In genomic region chr14:81519200-81519998, GRCh38 we compare ENCODE assay signal across 8 cellular contexts. TPM values are rescaled to one million over a fixed set of nuclear protein-coding genes. Genes with fewer than 3 reads are reported as not detected.
DNase-seq lines count a peak whose midpoint lies in the region; ATAC-seq, FAIRE-seq and TF ChIP-seq lines count a peak whose summit lies in the region.

No MANE protein-coding gene starts in this region.

- FAIRE-seq in endothelial cell of umbilical vein (lab: Jason Lieb, UNC), result no peak

- dilution Hi-C loops in endothelial cell of umbilical vein (cut with MboI; ENCODE audit: extremely low pct_ligation_motif_present, low sequenced_read_pairs), result no loop called here

- H3K9me1 ChIP-seq in endothelial cell of umbilical vein (replicated peaks; ENCODE audit: control insufficient read depth, extremely low read depth, insufficient read depth, low read length), result no peaks in the 10 kb centered on the region

- H3K9ac ChIP-seq in endothelial cell of umbilical vein (replicated peaks; ENCODE audit: extremely low read depth, insufficient read depth, low read length), result no peak overlapping the region

- H3K36me3 ChIP-seq in endothelial cell of umbilical vein (ENCODE audit: control insufficient read depth in 2 of 2, extremely low read depth in 1 of 2, insufficient read depth in 2 of 2, low read length in 2 of 2) (peaks cover 4 to 5% of the 10 kb centered on the region in 2 experiments), psoas muscle (ENCODE audit: insufficient read depth in 1 of 2, low read depth in 1 of 2) (peaks cover 0 to 49% of the 10 kb centered on the region in 2 donors), A673 (ENCODE audit: insufficient read depth, low read length, poor library complexity, severe bottlenecking) (peaks cover 22% of the 10 kb centered on the region), osteoblast (ENCODE audit: insufficient read depth, low read length) (peaks cover 20% of the 10 kb centered on the region)

- H4K20me1 ChIP-seq in endothelial cell of umbilical vein (replicated peaks; ENCODE audit: control insufficient read depth, extremely low read depth, insufficient read depth, low read length), result no peaks in the 10 kb centered on the region
- peaks cover 2% of the 10 kb centered on the region for H4K20me1 ChIP-seq in osteoblast (ENCODE audit: insufficient read depth, low read length)

- TF ChIP-seq POLR2A in endothelial cell of umbilical vein (IDR thresholded peaks at IDR 0.05; ENCODE audit: low read depth, low read length), result no peak

- WGBS in psoas muscle, 3 donors, result 68 to 77% (median 76%) methylated on average over 3 of the region's 3 CpGs

- DNase-seq in GF-D8 (lab: John Stamatoyannopoulos, UW) (peak; percentile 78), NOMO-1 treated with dmso at 0.1 percent for 144 hours (lab: John Stamatoyannopoulos, UW; ENCODE audit: unreplicated experiment) (peak; percentile 85), endothelial cell of umbilical vein (ENCODE audit: low read depth, low spot score) (peak; percentile 58), psoas muscle (no peak), NCI-H446 treated with DMSO at 0.1 percent for 48 hours (lab: John Stamatoyannopoulos, UW) (no peak), A673 (ENCODE audit: low spot score) (no peak), osteoblast (ENCODE audit: insufficient read length, low spot score, missing footprints) (no peak)

- POLR2A ChIA-PET in endothelial cell of umbilical vein (lab: Charles Lee), result no interaction called here
- POLR2A ChIA-PET in A673 (lab: Charles Lee; ENCODE audit: low non-redundant PET), result no interaction called here

- TF ChIP-seq CTCF in endothelial cell of umbilical vein (IDR thresholded peaks at IDR 0.05; ENCODE audit: extremely low read depth in 1 of 2, insufficient read depth in 1 of 2, low read depth in 1 of 2, low read length in 2 of 2) (no peak), psoas muscle (IDR thresholded peaks at IDR 0.05) (no peak), A673 (conservative IDR thresholded peaks at IDR 0.05; ENCODE audit: low read depth, low read length) (no peak), osteoblast (IDR thresholded peaks at IDR 0.05; ENCODE audit: extremely low read depth, low read depth, low read length) (no peak)

- no peak overlapping the region for H3K4me3 ChIP-seq in endothelial cell of umbilical vein (replicated peaks in 1 of 3; ENCODE audit: insufficient read depth in 1 of 3, low read depth in 1 of 3, low read length in 3 of 3)
- H3K4me3 ChIP-seq in psoas muscle, result no peak overlapping the region
- no peak overlapping the region for H3K4me3 ChIP-seq in A673 (ENCODE audit: low read depth, low read length, poor library complexity, severe bottlenecking)
- no peak overlapping the region for H3K4me3 ChIP-seq in osteoblast (ENCODE audit: insufficient read depth, low read length)

- CTCF ChIA-PET in endothelial cell of umbilical vein (lab: Charles Lee) (interaction anchor here (1.0 kb wide), 1 partner anchor 9 kb away, joined by 3 read pairs; no protein-coding TSS in a partner anchor), A673 (lab: Charles Lee) (no interaction called here)

- H3K4me1 ChIP-seq in endothelial cell of umbilical vein (ENCODE audit: control insufficient read depth, extremely low read depth, insufficient read depth, low read length) (peaks cover 12% of the 10 kb centered on the region), psoas muscle (peaks cover 36% of the 10 kb centered on the region), A673 (ENCODE audit: insufficient read depth, low read length, poor library complexity, severe bottlenecking) (no peaks in the 10 kb centered on the region), osteoblast (ENCODE audit: insufficient read depth, low read length) (peaks cover 13% of the 10 kb centered on the region)

- H3K4me2 ChIP-seq in endothelial cell of umbilical vein (ENCODE audit: insufficient read depth, low read length) (peak overlapping the region; percentile 21), osteoblast (ENCODE audit: insufficient read depth, low read length) (no peak overlapping the region)

- H3K27me3 ChIP-seq in endothelial cell of umbilical vein (ENCODE audit: control insufficient read depth in 2 of 2, insufficient read depth in 2 of 2, low read length in 2 of 2), result no peaks in the 10 kb centered on the region
- peaks cover 0 to 2% (median 0%) of the 10 kb centered on the region in 3 donors for H3K27me3 ChIP-seq in psoas muscle (ENCODE audit: insufficient read depth in 3 of 3, low read length in 2 of 3)
- no peaks in the 10 kb centered on the region for H3K27me3 ChIP-seq in A673 (replicated peaks; ENCODE audit: insufficient read depth, low read depth, low read length, poor library complexity)
- H3K27me3 ChIP-seq in osteoblast (ENCODE audit: insufficient read depth, low read length), result no peaks in the 10 kb centered on the region

- H3K9me3 ChIP-seq in endothelial cell of umbilical vein (replicated peaks; ENCODE audit: control insufficient read depth, insufficient read depth, low read length), result no peaks in the 10 kb centered on the region
- H3K9me3 ChIP-seq in psoas muscle, result no peaks in the 10 kb centered on the region
- no peaks in the 10 kb centered on the region for H3K9me3 ChIP-seq in A673 (ENCODE audit: low read depth, low read length, poor library complexity, severe bottlenecking)
- H3K9me3 ChIP-seq in osteoblast (ENCODE audit: low read depth, low read length), result no peaks in the 10 kb centered on the region

- BruUV-seq in endothelial cell of umbilical vein (replicated peaks; lab: Mats Ljungman, UMichigan) (no TSS peak), A673 (replicated peaks; lab: Mats Ljungman, UMichigan) (no TSS peak)

- no peaks in the 10 kb centered on the region for H3K79me2 ChIP-seq in endothelial cell of umbilical vein (ENCODE audit: control insufficient read depth, insufficient read depth, low read length)
- H3K79me2 ChIP-seq in osteoblast (ENCODE audit: insufficient read depth, low read length), result peaks cover 15% of the 10 kb centered on the region

- no peak overlapping the region for H2AFZ ChIP-seq in endothelial cell of umbilical vein (ENCODE audit: low read depth, low read length)
- no peak overlapping the region for H2AFZ ChIP-seq in osteoblast (ENCODE audit: low read length)

- H3K27ac ChIP-seq in endothelial cell of umbilical vein (ENCODE audit: insufficient read depth, low read depth, low read length), result peak overlapping the region; percentile 61
- H3K27ac ChIP-seq in psoas muscle, result peak overlapping the region; percentile 32
- no peak overlapping the region for H3K27ac ChIP-seq in A673 (ENCODE audit: low read depth, low read length, poor library complexity, severe bottlenecking)
- no peak overlapping the region for H3K27ac ChIP-seq in osteoblast (ENCODE audit: low read depth, low read length)

- peak; percentile 70 for ATAC-seq in GM21786 (IDR thresholded peaks at IDR 0.05; ENCODE audit: unreplicated experiment)
- ATAC-seq in psoas muscle, result no peak

- intact Hi-C loops in endothelial cell of umbilical vein (cut with micrococcal nuclease), result no loop called here
- intact Hi-C loops in psoas muscle (cut with DNase I), result no loop called here
- intact Hi-C loops in A673 (cut with micrococcal nuclease; ENCODE audit: unreplicated experiment), result no loop called here

TF ChIP-seq in endothelial cell of umbilical vein, 7 proteins besides CTCF, POLR2A, EP300 and RAD21:
- TF ChIP-seq MAX (IDR thresholded peaks at IDR 0.05; ENCODE audit: insufficient read depth, insufficient read length) (no peak), GATA2 (IDR thresholded peaks at IDR 0.05; ENCODE audit: insufficient read depth, insufficient read length, low read depth, low read length) (no peak), JUN (IDR thresholded peaks at IDR 0.05; ENCODE audit: borderline replicate concordance, insufficient read depth, insufficient read length, low read depth) (no peak), EZH2 (IDR thresholded peaks at IDR 0.05; ENCODE audit: borderline replicate concordance, low read depth, low read length, severe bottlenecking) (no peak), MYC (IDR thresholded peaks at IDR 0.05; ENCODE audit: low read depth, low read length) (no peak), POLR2AphosphoS5 (IDR thresholded peaks at IDR 0.05; ENCODE audit: insufficient read depth, low read depth, low read length) (no peak), FOS (IDR thresholded peaks at IDR 0.05; ENCODE audit: borderline replicate concordance, insufficient read depth, low read length) (no peak)

RNA-seq across cellular contexts. Expression of gene SEL1L, which starts 14.3 kb away (rescaled TPM):
- total RNA-seq in endothelial cell of umbilical vein, result 94.5 and 95.0 TPM in 2 replicates
- polyA plus RNA-seq in endothelial cell of umbilical vein, result 14.2 and 15.0 TPM in 2 replicates
- 11.7 and 11.9 TPM in 2 replicates for polyA plus RNA-seq in endothelial cell of umbilical vein (2011; cell fraction: cytosol; rRNA removed)
- 29.5 and 31.1 TPM in 2 replicates for polyA plus RNA-seq in endothelial cell of umbilical vein (2011; cell fraction: nucleus; rRNA removed)
- polyA plus RNA-seq in endothelial cell of umbilical vein (2012), result 43.6 and 70.8 TPM in 2 replicates
- polyA minus RNA-seq in endothelial cell of umbilical vein, result 58.4 and 64.5 TPM in 2 replicates
- 4.3 TPM for polyA minus RNA-seq in endothelial cell of umbilical vein (2011; cell fraction: cytosol; rRNA and poly(A)+ RNA removed)
- polyA minus RNA-seq in endothelial cell of umbilical vein (2011; cell fraction: nucleus; rRNA and poly(A)+ RNA removed), result 51.4 and 69.1 TPM in 2 replicates
- 10 to 100 TPM; 45.2 to 83.4 (median 63.3) TPM for total RNA-seq in psoas muscle
- 10 to 100 TPM; 15.5 to 36.4 (median 22.2) TPM for polyA plus RNA-seq in psoas muscle
- 52.5 and 56.6 TPM in 2 replicates for total RNA-seq in A673 (2021)
- 132 and 151 TPM in 2 replicates for total RNA-seq in osteoblast

Comparison
In these comparisons a context has a peak if more than half of its experiments do, and no peak if none do; other contexts are left out.
1. DNase-seq: peak in GF-D8 (single experiment), NOMO-1 treated with dmso at 0.1 percent for 144 hours (single experiment) and endothelial cell of umbilical vein (single experiment); none in psoas muscle (0 of 2), NCI-H446 treated with DMSO at 0.1 percent for 48 hours (single experiment), A673 (single experiment) and osteoblast (single experiment).
2. H3K27ac ChIP-seq: peak in endothelial cell of umbilical vein (single experiment) and psoas muscle (single experiment); none in A673 (single experiment) and osteoblast (single experiment).